Comparison of ENCODE assay signal across 8 cellular contexts in genomic region chr19:12564016-12564664, GRCh38. TPM values are rescaled to one million over a fixed set of nuclear protein-coding genes. Genes with fewer than 3 reads are reported as not detected.
DNase-seq lines count a peak whose midpoint lies in the region; ATAC-seq and TF ChIP-seq lines count a peak whose summit lies in the region.

No MANE protein-coding gene starts in this region.

- H3K27ac ChIP-seq in SK-N-SH (ENCODE audit: low read depth in 2 of 2, low read length in 1 of 2) = no peak overlapping the region
- no peak overlapping the region for H3K27ac ChIP-seq in thoracic aorta

- no peaks in the 10 kb centered on the region for H3K9me3 ChIP-seq in SK-N-SH
- H3K9me3 ChIP-seq in thoracic aorta = no peaks in the 10 kb centered on the region

- H4K20me1 ChIP-seq in SK-N-SH (ENCODE audit: insufficient read depth) = no peaks in the 10 kb centered on the region

- no peak overlapping the region for H3K4me3 Mint-ChIP-seq in osteocyte (ENCODE audit: unreplicated experiment)

- H2AFZ ChIP-seq in SK-N-SH (ENCODE audit: low read depth) = peak overlapping the region; percentile 83

- POLR2A ChIA-PET in SK-N-SH (lab: Yijun Ruan, JAX) = interaction anchor here (1.2 kb wide), 1 partner anchor 108 kb away, joined by 3 read pairs; no protein-coding TSS in a partner anchor

- H3K79me2 ChIP-seq in SK-N-SH (ENCODE audit: insufficient read depth) = no peaks in the 10 kb centered on the region

- H3K9me3 Mint-ChIP-seq in osteocyte (ENCODE audit: unreplicated experiment) = no peaks in the 10 kb centered on the region

- H3K9ac ChIP-seq in SK-N-SH = no peak overlapping the region

- peaks cover 4% of the 10 kb centered on the region for H3K4me1 Mint-ChIP-seq in osteocyte (ENCODE audit: unreplicated experiment)

- TF ChIP-seq CTCF in SK-N-SH (IDR thresholded peaks at IDR 0.05) (peak; percentile 96), osteocyte (IDR thresholded peaks at IDR 0.05) (peak; percentile 87), thoracic aorta (IDR thresholded peaks at IDR 0.05) (peak; percentile 92)

- TF ChIP-seq RAD21 in SK-N-SH (IDR thresholded peaks at IDR 0.05; ENCODE audit: low read length) = peak; percentile 90

- H3K9me2 ChIP-seq in SK-N-SH = no peaks in the 10 kb centered on the region

- DNase-seq in GM04504 (ENCODE audit: low read depth) (peak; percentile 85), NCI-H1105 treated with DMSO at 0.1 percent for 48 hours (lab: John Stamatoyannopoulos, UW) (peak; percentile 80), SK-N-SH (peak; percentile 90), germinal center (ENCODE audit: low spot score) (peak; percentile 90), osteocyte (ENCODE audit: extremely low spot score, unreplicated experiment) (peak; percentile 96), thoracic aorta (ENCODE audit: low spot score) (peak; percentile 65)
- DNase-seq in activated naive CD4-positive, alpha-beta T cell (lab: John Stamatoyannopoulos, UW) = peak; percentile 92 to 98 (median 94)

- no peak overlapping the region for H3K27ac Mint-ChIP-seq in osteocyte (ENCODE audit: unreplicated experiment)

- peak; percentile 86 for ATAC-seq in thoracic aorta (ENCODE audit: insufficient number of reproducible peaks, low FRiP score, low read depth)
- ATAC-seq in HG03097 (IDR thresholded peaks at IDR 0.05; ENCODE audit: low FRiP score, unreplicated experiment) = no peak

- CTCF ChIA-PET in SK-N-SH (lab: Yijun Ruan, JAX) = interaction anchor here (0.6 to 3.3 kb wide), 24 partner anchors 10 to 156 kb away, joined by 3 to 17 read pairs (median 4); partner anchors contain the start of genes MAN2B1, WDR83, ZNF490 and ZNF564

- H3K4me2 ChIP-seq in SK-N-SH = peak overlapping the region; percentile 58; the same call in 1 of the 2 replicates

- WGBS in SK-N-SH (ENCODE audit: low lambda C conversion rate) = 17% methylated on average over 19 of the region's 19 CpGs

- no peaks in the 10 kb centered on the region for H3F3A ChIP-seq in SK-N-SH (replicated peaks; ENCODE audit: insufficient read depth)

- H3K4me1 ChIP-seq in SK-N-SH (ENCODE audit: control insufficient read depth in 1 of 2, insufficient read depth in 2 of 2, low read depth in 1 of 2, low read length in 1 of 2) (peaks cover 0 to 3% of the 10 kb centered on the region in 2 experiments; a peak in 1 of 4 replicates), thoracic aorta (ENCODE audit: control insufficient read depth in 1 of 2, low read depth in 2 of 2) (peaks cover 0 to 3% of the 10 kb centered on the region in 2 donors)

- H3K27me3 ChIP-seq in SK-N-SH (ENCODE audit: insufficient read depth) (no peaks in the 10 kb centered on the region), thoracic aorta (replicated peaks; ENCODE audit: insufficient read depth) (no peaks in the 10 kb centered on the region)

- peak overlapping the region; percentile 9 to 36; a peak in 2 of 4 replicates for H3K4me3 ChIP-seq in SK-N-SH (ENCODE audit: low read depth in 2 of 2, low read length in 1 of 2)
- peak overlapping the region; percentile 51 for H3K4me3 ChIP-seq in thoracic aorta

- TF ChIP-seq EP300 in SK-N-SH (IDR thresholded peaks at IDR 0.05; ENCODE audit: borderline replicate concordance in 1 of 2, low read depth in 1 of 2, low read length in 1 of 2) = no peak

- no peaks in the 10 kb centered on the region for H3K36me3 Mint-ChIP-seq in osteocyte (ENCODE audit: unreplicated experiment)

- H3K36me3 ChIP-seq in SK-N-SH (replicated peaks in 1 of 2; ENCODE audit: control insufficient read depth in 1 of 2, insufficient read depth in 2 of 2, low read length in 1 of 2) (no peaks in the 10 kb centered on the region), thoracic aorta (no peaks in the 10 kb centered on the region)

- no peaks in the 10 kb centered on the region for H3K27me3 Mint-ChIP-seq in osteocyte (ENCODE audit: unreplicated experiment)

TF ChIP-seq in SK-N-SH, 30 proteins besides CTCF, POLR2A, EP300 and RAD21:
- TF ChIP-seq MXI1 (IDR thresholded peaks at IDR 0.05; ENCODE audit: low read depth, low read length) = peak; percentile 29; the same call in 1 of the 2 replicates
- no peak for TF ChIP-seq TCF12 (IDR thresholded peaks at IDR 0.05)
- TF ChIP-seq NFIC (IDR thresholded peaks at IDR 0.05; ENCODE audit: borderline replicate concordance) = no peak
- TF ChIP-seq SIN3A (IDR thresholded peaks at IDR 0.05; ENCODE audit: borderline replicate concordance, low read depth, low read length) = no peak
- TF ChIP-seq GABPA (IDR thresholded peaks at IDR 0.05; ENCODE audit: low read depth) = no peak
- TF ChIP-seq SMC3 (IDR thresholded peaks at IDR 0.05; ENCODE audit: low read depth, low read length) = peak; percentile 66
- no peak for TF ChIP-seq TEAD4 (IDR thresholded peaks at IDR 0.05; ENCODE audit: borderline replicate concordance, insufficient read depth)
- TF ChIP-seq MEF2A (IDR thresholded peaks at IDR 0.05; ENCODE audit: borderline replicate concordance, low read depth) = no peak
- TF ChIP-seq MAX (IDR thresholded peaks at IDR 0.05; ENCODE audit: low read depth) = 0 out of 2 replicates have a peak, but pooled peaks have one; percentile 23
- TF ChIP-seq RFX5 (IDR thresholded peaks at IDR 0.05; ENCODE audit: low read length) = no peak
- TF ChIP-seq USF2 (IDR thresholded peaks at IDR 0.05; ENCODE audit: borderline replicate concordance, low read depth, low read length) = no peak
- no peak for TF ChIP-seq JUND (IDR thresholded peaks at IDR 0.05)
- TF ChIP-seq FOSL2 (IDR thresholded peaks at IDR 0.05; ENCODE audit: borderline replicate concordance, low read depth) = no peak
- no peak for TF ChIP-seq IRF3 (IDR thresholded peaks at IDR 0.05; ENCODE audit: low read depth, low read length)
- no peak for TF ChIP-seq REST (IDR thresholded peaks at IDR 0.05; ENCODE audit: low read depth, low read length)
TF ChIP-seq in SK-N-SH: peak in this region for 3.

RNA-seq across cellular contexts. Expression of gene ZNF564, which starts 12.9 kb away (rescaled TPM):
- 1.3 TPM in 2 replicates for polyA plus RNA-seq in SK-N-SH (2012; rRNA removed)
- polyA plus RNA-seq in SK-N-SH (2012; cell fraction: cytosol; rRNA removed) = 1.7 and 2.0 TPM in 2 replicates
- polyA plus RNA-seq in SK-N-SH (2012; cell fraction: nucleus; rRNA removed) = 1.7 and 3.1 TPM in 2 replicates
- 10.7 and 12.9 TPM in 2 replicates for total RNA-seq in osteocyte
- total RNA-seq in thoracic aorta = 10 to 100 TPM; 11.6 to 21.7 TPM

RNA-seq across cellular contexts. Expression of gene ZNF490, which starts 46.5 kb away (rescaled TPM):
- 1.3 TPM in 2 replicates for polyA plus RNA-seq in SK-N-SH (2012; rRNA removed)
- polyA plus RNA-seq in SK-N-SH (2012; cell fraction: cytosol; rRNA removed) = 1.1 and 1.4 TPM in 2 replicates
- polyA plus RNA-seq in SK-N-SH (2012; cell fraction: nucleus; rRNA removed) = 1.1 and 1.5 TPM in 2 replicates
- 9.2 TPM in 2 replicates for total RNA-seq in osteocyte
- total RNA-seq in thoracic aorta = 1 to 10 TPM; 3.4 to 8.1 TPM

RNA-seq across cellular contexts. Expression of gene ZNF791, which starts 46.6 kb away (rescaled TPM):
- polyA plus RNA-seq in SK-N-SH (2012; rRNA removed) = 8.9 and 9.3 TPM in 2 replicates
- 6.3 and 6.6 TPM in 2 replicates for polyA plus RNA-seq in SK-N-SH (2012; cell fraction: cytosol; rRNA removed)
- 11.0 and 11.7 TPM in 2 replicates for polyA plus RNA-seq in SK-N-SH (2012; cell fraction: nucleus; rRNA removed)
- total RNA-seq in osteocyte = 25.0 and 26.1 TPM in 2 replicates
- 10 to 100 TPM; 26.0 to 32.4 TPM for total RNA-seq in thoracic aorta
